ENCODE assay signal across 20 cellular contexts in the genomic region with DNA sequence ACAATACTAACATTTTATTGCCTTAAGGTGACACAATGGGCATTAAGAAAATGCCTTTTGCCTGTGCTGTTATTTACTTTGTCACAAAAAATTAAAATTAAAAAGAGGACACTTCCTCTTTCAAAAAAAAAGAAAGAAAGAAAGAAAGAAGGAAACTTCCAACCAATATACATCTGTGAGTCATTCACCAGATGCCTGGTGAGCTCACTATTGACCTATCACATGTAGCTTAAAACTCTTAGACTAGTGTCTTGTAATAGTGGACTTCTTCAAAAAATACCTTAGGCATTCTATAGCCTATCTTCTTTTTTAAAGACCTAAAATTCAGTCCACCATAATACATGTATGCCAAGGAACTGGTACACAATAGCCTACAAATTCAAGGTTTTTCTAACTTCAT. TPM values are rescaled to one million over a fixed set of nuclear protein-coding genes. Genes with fewer than 3 reads are reported as not detected.
DNase-seq lines count a peak whose midpoint lies in the region; ATAC-seq, FAIRE-seq and TF ChIP-seq lines count a peak whose summit lies in the region.
"Had no signal": no experiment of that assay in that cellular context is flagged by ENCODE, and none has a peak within 500 bp of the region (broad histone marks: within the 10 kb centered on the region; RNA-seq: fewer than 3 reads in every experiment).

No MANE protein-coding gene starts in this region.

- H3K36me3 ChIP-seq in bronchial epithelial cell (ENCODE audit: control insufficient read depth, insufficient read depth, low read length): no peaks in the 10 kb centered on the region
- H3K36me3 ChIP-seq: SJCRH30 had no signal

- no peak overlapping the region for H3K4me3 ChIP-seq in bronchial epithelial cell (ENCODE audit: low read depth, low read length)
- H3K4me3 ChIP-seq: SJCRH30 had no signal

- no peak for ATAC-seq in natural killer cell treated with Interleukin-12 subunit alpha and Interleukin-12 subunit beta and Interleukin-15 and Interleukin-18, amount 100 ng/mL, for 72 hours

- H3K4me3 Mint-ChIP-seq in natural killer cell treated with Interleukin-12 subunit alpha and Interleukin-12 subunit beta and Interleukin-15 and Interleukin-18, amount 100 ng/mL, for 72 hours: no peak overlapping the region

- H3K4me1 Mint-ChIP-seq in natural killer cell treated with Interleukin-12 subunit alpha and Interleukin-12 subunit beta and Interleukin-15 and Interleukin-18, amount 100 ng/mL, for 72 hours (ENCODE audit: low read depth in 2 of 2): no peaks in the 10 kb centered on the region

- no peaks in the 10 kb centered on the region for H3K27me3 Mint-ChIP-seq in natural killer cell treated with Interleukin-12 subunit alpha and Interleukin-12 subunit beta and Interleukin-15 and Interleukin-18, amount 100 ng/mL, for 72 hours

- no peaks in the 10 kb centered on the region for H3K36me3 Mint-ChIP-seq in natural killer cell treated with Interleukin-12 subunit alpha and Interleukin-12 subunit beta and Interleukin-15 and Interleukin-18, amount 100 ng/mL, for 72 hours

- TF ChIP-seq CTCF in D721Med (IDR thresholded peaks at IDR 0.05; ENCODE audit: insufficient read depth, missing control alignments) (no peak), bronchial epithelial cell (IDR thresholded peaks at IDR 0.05; ENCODE audit: insufficient read depth, low read length, severe bottlenecking) (no peak)

- H3K27ac Mint-ChIP-seq in natural killer cell treated with Interleukin-12 subunit alpha and Interleukin-12 subunit beta and Interleukin-15 and Interleukin-18, amount 100 ng/mL, for 72 hours: no peak overlapping the region

- peaks cover 1% of the 10 kb centered on the region for H3K27me3 ChIP-seq in bronchial epithelial cell (ENCODE audit: control insufficient read depth, insufficient read depth, low read length)
- H3K27me3 ChIP-seq: SJCRH30 had no signal

- peak; percentile 16 for FAIRE-seq in D721Med (lab: Jason Lieb, UNC)
- FAIRE-seq in bronchial epithelial cell (lab: Jason Lieb, UNC): no peak
- FAIRE-seq: GM12891, GM19239 had no signal

- H3K9me3 Mint-ChIP-seq in natural killer cell treated with Interleukin-12 subunit alpha and Interleukin-12 subunit beta and Interleukin-15 and Interleukin-18, amount 100 ng/mL, for 72 hours: no peaks in the 10 kb centered on the region

- DNase-seq in D721Med (ENCODE audit: insufficient read length, low spot score): no peak
- DNase-seq in NAMALWA (ENCODE audit: low spot score): peak; percentile 10
- DNase-seq in bronchial epithelial cell (ENCODE audit: low read depth): peak; percentile 44
- DNase-seq in iris pigment epithelial cell (ENCODE audit: low read depth): peak; percentile 43
- DNase-seq in 8988T: no peak
- DNase-seq in natural killer cell treated with Interleukin-12 subunit alpha and Interleukin-12 subunit beta and Interleukin-15 and Interleukin-18, amount 100 ng/mL, for 72 hours (ENCODE audit: low spot score): no peak
- no peak for DNase-seq in GM19240 (ENCODE audit: insufficient read length, low spot score)
- no peak for DNase-seq in cerebellar nuclear complex (lab: John Stamatoyannopoulos, UW)
- DNase-seq: C1 segment of cervical spinal cord, GOT3, KBM-7, NCI-H1930, NCI-H2171 treated with DMSO at 0.1 percent for 48 hours, NCI-H510A treated with DMSO at 0.1 percent for 48 hours, RPMI8226, SJCRH30 had no signal

RNA-seq across cellular contexts. Expression of a gene that starts 4.9 kb away (rescaled TPM):
- under 0.01 TPM in 2 replicates for total RNA-seq in bronchial epithelial cell
- 10 to 100 TPM in 1 of 2 donors, 1 to 10 TPM in 1; 3.0 to 13.3 TPM for total RNA-seq in natural killer cell treated with Interleukin-12 subunit alpha and Interleukin-12 subunit beta and Interleukin-15 and Interleukin-18, amount 100 ng/mL, for 72 hours
- total RNA-seq: A172, G401 had no signal

Comparison
In these comparisons a context has a peak if more than half of its experiments do, and no peak if none do; other contexts are left out.
1. DNase-seq: peak in NAMALWA (single experiment), bronchial epithelial cell (single experiment) and iris pigment epithelial cell (single experiment); none in D721Med (single experiment), 8988T (single experiment), natural killer cell treated with Interleukin-12 subunit alpha and Interleukin-12 subunit beta and Interleukin-15 and Interleukin-18, amount 100 ng/mL, for 72 hours (single experiment), GM19240 (single experiment) and cerebellar nuclear complex (0 of 2).